Comparison of ENCODE assay signal across 19 cellular contexts in the genomic region with DNA sequence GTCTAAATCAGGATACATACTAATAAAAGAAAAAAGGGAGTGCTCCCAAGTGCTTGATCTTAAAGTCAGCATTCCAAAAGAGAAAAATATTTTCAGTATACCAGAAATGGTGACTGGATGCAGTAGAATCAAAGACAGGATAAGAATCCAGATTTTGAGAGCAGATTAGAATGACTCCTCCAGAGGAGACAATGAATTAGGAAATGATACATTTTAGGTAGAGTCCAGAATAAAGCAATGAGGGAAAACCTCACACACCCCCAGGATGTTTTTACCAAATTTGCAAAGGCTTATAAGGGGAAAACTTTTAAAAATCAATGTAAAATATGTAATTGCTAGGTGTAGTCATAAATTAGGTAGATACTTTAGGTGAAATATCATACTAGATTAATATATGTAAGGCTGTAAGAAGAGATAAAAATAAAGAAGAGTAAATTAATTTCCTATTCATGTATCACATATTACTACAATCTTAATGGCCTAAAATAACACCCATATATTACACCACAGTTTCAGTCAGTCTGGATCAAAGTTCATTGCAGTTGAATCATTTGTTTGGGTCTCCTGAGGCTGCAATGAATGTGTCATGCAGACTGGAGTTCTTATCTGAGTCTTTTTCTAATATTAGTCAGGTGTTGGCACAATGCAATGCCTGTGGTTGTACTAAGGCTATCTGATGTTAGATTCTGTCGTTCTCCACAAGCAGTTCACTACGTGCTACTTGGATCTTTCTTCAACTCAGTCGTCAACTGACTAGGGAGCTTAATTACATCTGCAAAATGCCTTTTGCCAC.
DNase-seq lines count a peak whose midpoint lies in the region; ATAC-seq and TF ChIP-seq lines count a peak whose summit lies in the region.
"Had no signal": no experiment of that assay in that cellular context is flagged by ENCODE, and none has a peak within 500 bp of the region (broad histone marks: within the 10 kb centered on the region; RNA-seq: fewer than 3 reads in every experiment).

No MANE protein-coding gene starts in this region.

- TF ChIP-seq POLR2A in transverse colon (IDR thresholded peaks at IDR 0.05) = no peak

- no peak overlapping the region for H3K27ac Mint-ChIP-seq in activated T-cell treated with anti-CD3 and anti-CD28 coated beads, Interleukin-2, amount 50 U/mL, for 72 hours
- H3K27ac Mint-ChIP-seq: activated CD4-positive, alpha-beta T cell treated with anti-CD3 and anti-CD28 coated beads for 36 hours; CD8-positive, alpha-beta memory T cell; endodermal cell had no signal

- no peaks in the 10 kb centered on the region for H3K27me3 Mint-ChIP-seq in activated T-cell treated with anti-CD3 and anti-CD28 coated beads, Interleukin-2, amount 50 U/mL, for 72 hours (ENCODE audit: low read depth)
- H3K27me3 Mint-ChIP-seq: activated CD4-positive, alpha-beta T cell treated with anti-CD3 and anti-CD28 coated beads for 36 hours; CD8-positive, alpha-beta memory T cell had no signal

- WGBS in lung, 2 donors = 51 to 83% methylated on average over 3 of the region's 3 CpGs
- WGBS in transverse colon (ENCODE audit: low coverage in 1 of 2), 2 donors = 72% methylated on average over 3 of the region's 3 CpGs

- no peak overlapping the region for H3K4me3 Mint-ChIP-seq in activated T-cell treated with anti-CD3 and anti-CD28 coated beads, Interleukin-2, amount 50 U/mL, for 72 hours
- H3K4me3 Mint-ChIP-seq: activated CD4-positive, alpha-beta T cell treated with anti-CD3 and anti-CD28 coated beads for 36 hours; CD8-positive, alpha-beta memory T cell; endodermal cell had no signal

- no peaks in the 10 kb centered on the region for H3K4me1 Mint-ChIP-seq in activated T-cell treated with anti-CD3 and anti-CD28 coated beads, Interleukin-2, amount 50 U/mL, for 72 hours (ENCODE audit: low read depth)
- H3K4me1 Mint-ChIP-seq: activated CD4-positive, alpha-beta T cell treated with anti-CD3 and anti-CD28 coated beads for 36 hours; CD8-positive, alpha-beta memory T cell; endodermal cell had no signal

- H3K9me3 Mint-ChIP-seq in activated T-cell treated with anti-CD3 and anti-CD28 coated beads, Interleukin-2, amount 50 U/mL, for 72 hours = peaks cover 2 to 6% of the 10 kb centered on the region in 2 donors
- H3K9me3 Mint-ChIP-seq: endodermal cell had no signal

- H3K27ac ChIP-seq in lung (ENCODE audit: low read depth in 1 of 2, low read length in 1 of 2) (no peak overlapping the region), transverse colon (no peak overlapping the region)
- H3K27ac ChIP-seq: cardiac muscle cell, ovary, uterus had no signal

- TF ChIP-seq CTCF in fibroblast of pulmonary artery (IDR thresholded peaks at IDR 0.05; ENCODE audit: low read length, missing control alignments) = no peak
- TF ChIP-seq CTCF in lung (IDR thresholded peaks at IDR 0.05; ENCODE audit: control extremely low read depth, extremely low read depth) = no peak
- TF ChIP-seq CTCF in transverse colon (IDR thresholded peaks at IDR 0.05) = no peak

- intact Hi-C loops in transverse colon (cut with DNase I; ENCODE audit: low total_unique reads) = no loop called here

- H3K36me3 ChIP-seq in lung (ENCODE audit: control insufficient read depth in 2 of 2, insufficient read depth in 2 of 2, low read length in 2 of 2) (no peaks in the 10 kb centered on the region), transverse colon (no peaks in the 10 kb centered on the region)
- H3K36me3 ChIP-seq: cardiac muscle cell, ovary, uterus had no signal

- H3K36me3 Mint-ChIP-seq in activated T-cell treated with anti-CD3 and anti-CD28 coated beads, Interleukin-2, amount 50 U/mL, for 72 hours (ENCODE audit: insufficient read depth in 2 of 2) = no peaks in the 10 kb centered on the region
- H3K36me3 Mint-ChIP-seq: CD8-positive, alpha-beta memory T cell had no signal

- in situ Hi-C loops in transverse colon (cut with MboI; ENCODE audit: low pct_ligation_motif_present in 1 of 4, low pct_unique_long_range_greater_than_20kb in 1 of 4, low sequenced_read_pairs in 3 of 4) = no loop called here

- ATAC-seq in lung (ENCODE audit: insufficient read depth, low FRiP score) = peak; percentile 19
- ATAC-seq in activated T-cell treated with anti-CD3 and anti-CD28 coated beads, Interleukin-2, amount 50 U/mL, for 72 hours (replicated peaks in 1 of 2) = no peak
- ATAC-seq: activated CD4-positive, alpha-beta T cell treated with anti-CD3 and anti-CD28 coated beads for 36 hours; GM12878; stimulated activated naive CD8-positive, alpha-beta T cell treated with anti-CD3 and anti-CD28 coated beads, Interleukin-15, Interleukin-2, amounts not matched to agents 100 U/mL and 50 U/mL, for 24 hours had no signal

- H3K27me3 ChIP-seq in lung (ENCODE audit: control insufficient read depth, insufficient read depth) = no peaks in the 10 kb centered on the region
- no peaks in the 10 kb centered on the region for H3K27me3 ChIP-seq in transverse colon
- H3K27me3 ChIP-seq: cardiac muscle cell, ovary, uterus had no signal

- H3K9me3 ChIP-seq in lung (ENCODE audit: control insufficient read depth in 2 of 2, insufficient read depth in 1 of 2, low read length in 1 of 2) (no peaks in the 10 kb centered on the region), transverse colon (no peaks in the 10 kb centered on the region)
- H3K9me3 ChIP-seq: ovary, uterus had no signal

- TF ChIP-seq EP300 in transverse colon (IDR thresholded peaks at IDR 0.05; ENCODE audit: low read depth) = no peak

- peak; percentile 63 for DNase-seq in H4 (ENCODE audit: low spot score)
- DNase-seq in RKO (ENCODE audit: low spot score) = peak; percentile 83
- DNase-seq in fibroblast of pulmonary artery (ENCODE audit: low read depth) = peak; percentile 2
- DNase-seq in lung (ENCODE audit: low spot score) = no peak
- no peak for DNase-seq in GDM1 (lab: John Stamatoyannopoulos, UW)
- no peak for DNase-seq in NCI-H2107 treated with DMSO at 0.1 percent for 48 hours (lab: John Stamatoyannopoulos, UW; ENCODE audit: unreplicated experiment)
- DNase-seq in transverse colon = no peak
- DNase-seq in activated T-cell treated with anti-CD3 and anti-CD28 coated beads, Interleukin-2, amount 50 U/mL, for 72 hours = no peak
- DNase-seq: activated CD4-positive, alpha-beta T cell treated with anti-CD3 and anti-CD28 coated beads for 36 hours; activated naive CD4-positive, alpha-beta T cell treated with Interleukin-2 at 50 U/mL for 16 hours; CD8-positive, alpha-beta memory T cell; endodermal cell; glutamatergic neuron; NCI-H345; ovary; stimulated activated naive CD8-positive, alpha-beta T cell treated with anti-CD3 and anti-CD28 coated beads, Interleukin-15, Interleukin-2, amounts not matched to agents 100 U/mL and 50 U/mL, for 24 hours; uterus had no signal

- no peaks in the 10 kb centered on the region for H3K4me1 ChIP-seq in lung (ENCODE audit: control insufficient read depth in 2 of 2, insufficient read depth in 2 of 2, low read length in 2 of 2)
- no peaks in the 10 kb centered on the region for H3K4me1 ChIP-seq in transverse colon
- H3K4me1 ChIP-seq: uterus had no signal

- H3K4me3 ChIP-seq in fibroblast of pulmonary artery (replicated peaks; ENCODE audit: low read depth, low read length) (no peak overlapping the region), lung (no peak overlapping the region), transverse colon (no peak overlapping the region)
- H3K4me3 ChIP-seq: cardiac muscle cell, GM12878, ovary, uterus had no signal

Comparison
In these comparisons a context has a peak if more than half of its experiments do, and no peak if none do; other contexts are left out.
1. DNase-seq: peak in H4 (single experiment), RKO (single experiment) and fibroblast of pulmonary artery (single experiment); none in lung (single experiment), GDM1 (single experiment), NCI-H2107 treated with DMSO at 0.1 percent for 48 hours (single experiment), transverse colon (single experiment) and activated T-cell treated with anti-CD3 and anti-CD28 coated beads, Interleukin-2, amount 50 U/mL, for 72 hours (0 of 2).